23 cellular contexts compared by ENCODE assay signal in genomic region chr1:171588230-171588629, GRCh38.
"Had no signal": no experiment of that assay in that cellular context is flagged by ENCODE, and none has a peak within 500 bp of the region (broad histone marks: within the 10 kb centered on the region; RNA-seq: fewer than 3 reads in every experiment).

No MANE protein-coding gene starts in this region.

- DNase-seq: colonic mucosa; effector memory CD4-positive, alpha-beta T cell; foreskin keratinocyte; glutamatergic neuron; heart right ventricle; left cardiac atrium; left lung; mesendoderm; midbrain; naive thymus-derived CD4-positive, alpha-beta T cell; psoas muscle; right cardiac atrium; sigmoid colon; spleen; stimulated activated CD4-positive, alpha-beta T cell treated with anti-CD3 and anti-CD28 coated beads, Interleukin-4, amount 100 ng/mL, for 4 hours; stomach; testis; tibial artery had no signal

- H3K27ac Mint-ChIP-seq: dendritic cell treated with granulocyte-macrophage colony-stimulating factor and Interleukin-4, amounts not matched to agents 40 ng/mL and 50 ng/mL, for 4 days; nephron; type B pancreatic cell had no signal

- H3K4me1 Mint-ChIP-seq: nephron had no signal

- ATAC-seq: foreskin keratinocyte; gastroesophageal sphincter; heart right ventricle; left cardiac atrium; left lung; naive thymus-derived CD4-positive, alpha-beta T cell; psoas muscle; right cardiac atrium; stimulated activated memory B cell treated with anti-CD40 and anti-IgM and Interleukin-4, amounts not matched to agents 10 μg/mL and 1 μg/mL and 100 μg/mL, for 72 hours had no signal

- H3K27me3 Mint-ChIP-seq: dendritic cell treated with granulocyte-macrophage colony-stimulating factor and Interleukin-4, amounts not matched to agents 40 ng/mL and 50 ng/mL, for 4 days; naive thymus-derived CD4-positive, alpha-beta T cell; stimulated activated memory B cell treated with anti-CD40 and anti-IgM and Interleukin-4, amounts not matched to agents 10 μg/mL and 1 μg/mL and 100 μg/mL, for 72 hours; type B pancreatic cell had no signal

- H3K9me3 Mint-ChIP-seq: dendritic cell treated with granulocyte-macrophage colony-stimulating factor and Interleukin-4, amounts not matched to agents 40 ng/mL and 50 ng/mL, for 4 days; nephron; stimulated activated memory B cell treated with anti-CD40 and anti-IgM and Interleukin-4, amounts not matched to agents 10 μg/mL and 1 μg/mL and 100 μg/mL, for 72 hours; type B pancreatic cell had no signal

- H3K4me3 Mint-ChIP-seq: dendritic cell treated with granulocyte-macrophage colony-stimulating factor and Interleukin-4, amounts not matched to agents 40 ng/mL and 50 ng/mL, for 4 days; naive thymus-derived CD4-positive, alpha-beta T cell; nephron; stimulated activated memory B cell treated with anti-CD40 and anti-IgM and Interleukin-4, amounts not matched to agents 10 μg/mL and 1 μg/mL and 100 μg/mL, for 72 hours; type B pancreatic cell had no signal
